ENCODE assay signal across 9 cellular contexts in genomic region chr17:81189670-81190530, GRCh38. TPM values are rescaled to one million over a fixed set of nuclear protein-coding genes. Genes with fewer than 3 reads are reported as not detected.
DNase-seq lines count a peak whose midpoint lies in the region; ATAC-seq and TF ChIP-seq lines count a peak whose summit lies in the region.
"Had no signal": no experiment of that assay in that cellular context is flagged by ENCODE, and none has a peak within 500 bp of the region (broad histone marks: within the 10 kb centered on the region; RNA-seq: fewer than 3 reads in every experiment).

No MANE protein-coding gene starts in this region.

- peaks cover 0 to 63% (median 0%) of the 10 kb centered on the region in 3 donors for H3K36me3 ChIP-seq in tibial artery

- ATAC-seq in omental fat pad (ENCODE audit: low FRiP score) (peak; percentile 5), GM19463 (IDR thresholded peaks at IDR 0.05; ENCODE audit: unreplicated experiment) (no peak), GM18870 (IDR thresholded peaks at IDR 0.05; ENCODE audit: unreplicated experiment) (no peak)
- ATAC-seq: activated CD8-positive, alpha-beta memory T cell treated with anti-CD3 and anti-CD28 coated beads, Interleukin-2, amount 10 ng/mL, durations not matched to agents 7 days and 5 days had no signal

- TF ChIP-seq CTCF in omental fat pad (IDR thresholded peaks at IDR 0.05) (no peak), tibial artery (IDR thresholded peaks at IDR 0.05) (no peak)

- intact Hi-C loops in tibial artery (cut with DNase I; ENCODE audit: low total_unique reads), result no loop called here

- H3K4me1 ChIP-seq in tibial artery, result no peaks in the 10 kb centered on the region

- H3K9me3 ChIP-seq in tibial artery, result no peaks in the 10 kb centered on the region

- no peak overlapping the region for H3K27ac ChIP-seq in tibial artery

- H3K4me3 ChIP-seq in tibial artery, result no peak overlapping the region

- peak; percentile 70 for DNase-seq in HuH-7.5 (ENCODE audit: low spot score)
- DNase-seq in dermis blood vessel endothelial cell, result peak; percentile 53
- DNase-seq in omental fat pad (ENCODE audit: low spot score), result no peak
- DNase-seq in tibial artery, result no peak
- DNase-seq: activated CD8-positive, alpha-beta memory T cell treated with anti-CD3 and anti-CD28 coated beads, Interleukin-2, amount 10 ng/mL, durations not matched to agents 7 days and 5 days had no signal

- peaks cover 0 to 6% of the 10 kb centered on the region in 2 donors for H3K27me3 ChIP-seq in tibial artery

RNA-seq across cellular contexts. Expression of gene AATK, which starts 23.9 kb away (rescaled TPM):
- total RNA-seq in dermis blood vessel endothelial cell (4.0 and 4.1 TPM in 2 replicates), omental fat pad (1 to 10 TPM; 1.3 to 6.0 (median 3.1) TPM)

RNA-seq across cellular contexts. Expression of gene PVALEF, which starts 24.6 kb away (rescaled TPM):
- total RNA-seq in dermis blood vessel endothelial cell (not detected in 2 replicates), omental fat pad (not detected)
- total RNA-seq: activated CD8-positive, alpha-beta memory T cell treated with anti-CD3 and anti-CD28 coated beads, Interleukin-2, amount 10 ng/mL, durations not matched to agents 7 days and 5 days; bronchial epithelial cell; renal cortical epithelial cell had no signal

RNA-seq across cellular contexts. Expression of gene CEP131, which starts 32.9 kb away (rescaled TPM):
- total RNA-seq in dermis blood vessel endothelial cell, result 11.3 and 12.3 TPM in 2 replicates
- 10 to 100 TPM in 1 of 4 donors, 1 to 10 TPM in 3; 3.0 to 11.5 (median 5.6) TPM for total RNA-seq in omental fat pad

RNA-seq across cellular contexts. Expression of gene TEPSIN, which starts 49.0 kb away (rescaled TPM):
- 12.1 and 24.5 TPM in 2 replicates for total RNA-seq in dermis blood vessel endothelial cell
- total RNA-seq in omental fat pad, result 10 to 100 TPM; 15.1 to 56.1 (median 33.2) TPM

RNA-seq across cellular contexts. Expression of gene NDUFAF8, which starts 49.2 kb away (rescaled TPM):
- total RNA-seq in dermis blood vessel endothelial cell (18.4 and 26.9 TPM in 2 replicates), omental fat pad (10 to 100 TPM; 28.7 to 56.7 (median 37.5) TPM)

Comparison
In these comparisons a context has a peak if more than half of its experiments do, and no peak if none do; other contexts are left out.
1. DNase-seq: peak in HuH-7.5 (single experiment) and dermis blood vessel endothelial cell (single experiment); none in omental fat pad (single experiment) and tibial artery (0 of 2).